ENCODE assay signal across 11 cellular contexts in genomic region chr18:32548688-32549087, GRCh38.
A peak's percentile ranks its signal among the peaks of the same experiment; 100 is the strongest.
DNase-seq lines count a peak whose midpoint lies in the region; ATAC-seq lines count a peak whose summit lies in the region.
"Had no signal": no experiment of that assay in that cellular context is flagged by ENCODE, and none has a peak within 500 bp of the region (broad histone marks: within the 10 kb centered on the region; RNA-seq: fewer than 3 reads in every experiment).

No MANE protein-coding gene starts in this region.

- H3K36me3 ChIP-seq in iPS-18a (ENCODE audit: control insufficient read depth, low read depth, low read length), result no peaks in the 10 kb centered on the region
- H3K36me3 ChIP-seq: left lung, vagina had no signal

- peaks cover 24% of the 10 kb centered on the region for H3K4me1 ChIP-seq in iPS-18a (ENCODE audit: control insufficient read depth, low read depth, low read length)
- H3K4me1 ChIP-seq: body of pancreas, left lung, vagina had no signal

- intact Hi-C loops in Right ventricle myocardium inferior (cut with DNase I), result loop anchor here (10.0 kb wide), 1 partner anchor 74 kb away; the partner anchor contains the start of gene GAREM1

- H3K9me3 ChIP-seq in iPS-18a (ENCODE audit: control insufficient read depth, low read depth, low read length), result no peaks in the 10 kb centered on the region
- H3K9me3 ChIP-seq: body of pancreas, left lung, vagina had no signal

- DNase-seq in DMS153 treated with DMSO at 0.1 percent for 48 hours (lab: John Stamatoyannopoulos, UW; ENCODE audit: unreplicated experiment) (peak; percentile 53), NCI-H128 (lab: John Stamatoyannopoulos, UW; ENCODE audit: unreplicated experiment) (peak; percentile 72), NCI-H774 (lab: John Stamatoyannopoulos, UW) (peak; percentile 84), SIG-M5 treated with dmso at 0.1 percent for 504 hours (lab: John Stamatoyannopoulos, UW; ENCODE audit: unreplicated experiment) (no peak), globus pallidus (ENCODE audit: low spot score) (no peak), Right ventricle myocardium inferior (ENCODE audit: missing footprints) (no peak)
- DNase-seq: left lung had no signal

- no peak for ATAC-seq in GM18519 (IDR thresholded peaks at IDR 0.05; ENCODE audit: low FRiP score, unreplicated experiment)
- ATAC-seq in Right ventricle myocardium inferior, result no peak

- no peak overlapping the region for H3K27ac ChIP-seq in iPS-18a (ENCODE audit: low read length)
- H3K27ac ChIP-seq: body of pancreas, left lung, vagina had no signal

- peak overlapping the region; percentile 13 for H3K4me3 ChIP-seq in iPS-18a (ENCODE audit: low read length)
- H3K4me3 ChIP-seq: body of pancreas, left lung, vagina had no signal

- H3K27me3 ChIP-seq in iPS-18a (ENCODE audit: control insufficient read depth, insufficient read depth, low read length), result no peaks in the 10 kb centered on the region
- H3K27me3 ChIP-seq: body of pancreas, left lung, vagina had no signal

- no peak overlapping the region for H3K9ac ChIP-seq in iPS-18a (ENCODE audit: low read length)

Comparison
In these comparisons a context has a peak if more than half of its experiments do, and no peak if none do; other contexts are left out.
1. DNase-seq: peak in DMS153 treated with DMSO at 0.1 percent for 48 hours (single experiment), NCI-H128 (single experiment) and NCI-H774 (single experiment); none in SIG-M5 treated with dmso at 0.1 percent for 504 hours (single experiment), globus pallidus (single experiment) and Right ventricle myocardium inferior (single experiment).